ENCODE assay signal across 2 cellular contexts in the genomic region with DNA sequence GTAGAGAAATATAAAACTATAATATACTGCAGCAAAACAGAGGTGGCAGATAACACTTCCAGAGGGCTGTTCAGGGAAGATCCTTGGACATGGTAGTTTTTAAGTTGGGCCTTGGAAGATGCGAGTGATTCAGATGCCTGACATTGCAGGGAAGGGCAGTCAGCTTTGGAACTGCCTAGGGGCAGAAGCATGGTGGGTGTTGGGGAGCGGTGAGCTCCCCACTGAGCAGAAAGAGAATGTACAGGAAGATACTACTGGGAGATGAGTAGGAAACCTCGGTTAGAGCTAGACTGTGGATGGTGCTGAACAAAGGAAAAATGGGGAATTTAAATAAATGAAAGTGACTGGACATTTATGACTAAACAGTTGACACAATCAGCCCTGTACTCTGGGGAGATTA.
TF ChIP-seq lines count a peak whose summit lies in the region.

No MANE protein-coding gene starts in this region.

TF ChIP-seq in GM23338, 12 proteins besides CTCF, POLR2A, EP300 and RAD21 (continues in another document):
- TF ChIP-seq STAT1 (IDR thresholded peaks at IDR 0.05; ENCODE audit: unreplicated experiment) (no peak), POLR2AphosphoS5 (IDR thresholded peaks at IDR 0.05; ENCODE audit: low read depth) (no peak), JUNB (IDR thresholded peaks at IDR 0.05; ENCODE audit: unreplicated experiment) (no peak), ZNF462 (CRISPR knock-in tag; IDR thresholded peaks at IDR 0.05) (no peak), ZNF114 (CRISPR knock-in tag; IDR thresholded peaks at IDR 0.05) (no peak), CREB1 (CRISPR knock-in tag; IDR thresholded peaks at IDR 0.05; ENCODE audit: low read depth) (no peak), ETS1 (IDR thresholded peaks at IDR 0.05) (no peak), ZNF331 (CRISPR knock-in tag; IDR thresholded peaks at IDR 0.05; ENCODE audit: low read depth) (no peak), EZH2 (IDR thresholded peaks at IDR 0.05; ENCODE audit: low read depth, unreplicated experiment) (no peak), NANOG (IDR thresholded peaks at IDR 0.05; ENCODE audit: borderline replicate concordance) (no peak)

TF ChIP-seq in H1, 55 proteins besides CTCF, POLR2A, EP300 and RAD21:
- TF ChIP-seq CBX8 (IDR thresholded peaks at IDR 0.05; ENCODE audit: borderline replicate concordance, low read depth, low read length) (no peak), GTF2F1 (IDR thresholded peaks at IDR 0.05; ENCODE audit: borderline replicate concordance, low read depth, low read length) (no peak), CHD1 (IDR thresholded peaks at IDR 0.05; ENCODE audit: low read depth, low read length) (no peak), RNF2 (IDR thresholded peaks at IDR 0.05; ENCODE audit: borderline replicate concordance, low read depth, low read length, missing control alignments, poor library complexity, severe bottlenecking) (no peak), CHD2 (IDR thresholded peaks at IDR 0.05; ENCODE audit: low read length) (no peak), BACH1 (IDR thresholded peaks at IDR 0.05; ENCODE audit: low read length) (no peak), ASH2L (IDR thresholded peaks at IDR 0.05; ENCODE audit: low read length) (no peak), SIN3A (conservative IDR thresholded peaks at IDR 0.05 in 1 of 2, IDR thresholded peaks at IDR 0.05 in 1 of 2; ENCODE audit: low read depth in 1 of 2, low read length in 2 of 2) (no peak), POU5F1 (IDR thresholded peaks at IDR 0.05; ENCODE audit: low read depth, low read length) (no peak), YY1 (IDR thresholded peaks at IDR 0.05; ENCODE audit: low read depth, low read length) (no peak), CBX5 (IDR thresholded peaks at IDR 0.05; ENCODE audit: low read depth, low read length) (no peak), GABPA (IDR thresholded peaks at IDR 0.05; ENCODE audit: borderline replicate concordance, insufficient read depth, low read length) (no peak), BCL11A (IDR thresholded peaks at IDR 0.05; ENCODE audit: low read depth in 2 of 2, low read length in 2 of 2) (no peak), HDAC6 (IDR thresholded peaks at IDR 0.05; ENCODE audit: low read depth, low read length) (no peak)
- TF ChIP-seq, protein P1, sequence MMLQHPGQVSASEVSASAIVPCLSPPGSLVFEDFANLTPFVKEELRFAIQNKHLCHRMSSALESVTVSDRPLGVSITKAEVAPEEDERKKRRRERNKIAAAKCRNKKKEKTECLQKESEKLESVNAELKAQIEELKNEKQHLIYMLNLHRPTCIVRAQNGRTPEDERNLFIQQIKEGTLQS (IDR thresholded peaks at IDR 0.05; ENCODE audit: insufficient read depth, low read depth, low read length): no peak
